ENCODE assay signal across 28 cellular contexts in the genomic region with DNA sequence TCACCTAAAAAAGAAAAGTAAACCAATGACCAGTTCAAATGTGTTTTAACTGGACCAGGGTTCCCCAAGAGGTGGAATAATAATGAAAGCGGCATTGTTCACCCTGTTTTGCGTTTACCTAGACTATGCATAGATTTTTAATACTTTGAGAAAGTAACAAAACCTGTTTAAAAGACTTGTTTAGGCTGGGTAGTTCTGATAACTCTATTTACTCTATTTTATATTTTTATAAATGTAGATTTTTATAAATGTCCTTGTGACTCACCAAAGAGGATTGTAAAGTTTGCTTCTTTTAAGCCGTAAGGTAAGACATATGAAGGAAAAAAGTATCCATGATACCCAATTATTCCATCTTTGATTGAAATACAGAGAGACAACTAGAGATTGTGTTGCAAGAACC.
"Had no signal": no experiment of that assay in that cellular context is flagged by ENCODE, and none has a peak within 500 bp of the region (broad histone marks: within the 10 kb centered on the region; RNA-seq: fewer than 3 reads in every experiment).

No MANE protein-coding gene starts in this region.

- H3K4me2 ChIP-seq: hepatocyte had no signal

- H3K9me3 ChIP-seq: esophagus muscularis mucosa, esophagus squamous epithelium, gastrocnemius medialis, gastroesophageal sphincter, heart left ventricle, heart right ventricle had no signal

- H2AFZ ChIP-seq: hepatocyte had no signal

- H3K4me3 ChIP-seq: coronary artery, dorsolateral prefrontal cortex, esophagus muscularis mucosa, esophagus squamous epithelium, gastrocnemius medialis, gastroesophageal sphincter, heart left ventricle, heart right ventricle, hepatocyte had no signal

- H3K36me3 ChIP-seq: esophagus muscularis mucosa, esophagus squamous epithelium, gastrocnemius medialis, gastroesophageal sphincter, heart right ventricle had no signal

- FAIRE-seq: endometrium, endothelial cell of umbilical vein, frontal cortex had no signal

- H3K4me1 ChIP-seq: foreskin keratinocyte had no signal

- H3K79me2 ChIP-seq: hepatocyte had no signal

- ATAC-seq: effector memory CD8-positive, alpha-beta T cell; esophagus mucosa; foreskin keratinocyte; gastrocnemius medialis; gastroesophageal sphincter; heart right ventricle had no signal

- H3K27me3 ChIP-seq: dorsolateral prefrontal cortex, esophagus muscularis mucosa, esophagus squamous epithelium, foreskin keratinocyte, gastrocnemius medialis, gastroesophageal sphincter, heart left ventricle, heart right ventricle, hepatocyte had no signal

- H3K27ac ChIP-seq: coronary artery, epithelial cell of prostate, esophagus muscularis mucosa, esophagus squamous epithelium, foreskin keratinocyte, gastrocnemius medialis, gastroesophageal sphincter, heart left ventricle, heart right ventricle, hepatocyte had no signal

- DNase-seq: cortex of kidney; dermis blood vessel endothelial cell; dorsolateral prefrontal cortex; effector CD4-positive, alpha-beta T cell; effector CD8-positive, alpha-beta T cell; effector memory CD4-positive, alpha-beta T cell; effector memory CD8-positive, alpha-beta T cell; endodermal cell; erythroblast; esophagus squamous epithelium; foreskin fibroblast; foreskin keratinocyte; foreskin melanocyte; gastrocnemius medialis; glutamatergic neuron; head of caudate nucleus; heart left ventricle; heart right ventricle; hippocampal formation had no signal
